2 cellular contexts compared by ENCODE assay signal in genomic region chr6:34979218-34979617, GRCh38.
TF ChIP-seq lines count a peak whose summit lies in the region.

No MANE protein-coding gene starts in this region.

TF ChIP-seq in SK-N-SH treated with all-trans-retinoic acid at 6 μM for 48 hours, 23 proteins besides CTCF, POLR2A, EP300 and RAD21 (continued from another document):
- TF ChIP-seq TSHZ2 (CRISPR knock-in tag; IDR thresholded peaks at IDR 0.05): no peak
- no peak for TF ChIP-seq ZC3H10 (CRISPR knock-in tag; IDR thresholded peaks at IDR 0.05)
- TF ChIP-seq GLIS3 (CRISPR knock-in tag; IDR thresholded peaks at IDR 0.05): no peak
- no peak for TF ChIP-seq TOX (CRISPR knock-in tag; IDR thresholded peaks at IDR 0.05; ENCODE audit: borderline replicate concordance)
- TF ChIP-seq TCF4 (CRISPR knock-in tag; IDR thresholded peaks at IDR 0.05; ENCODE audit: borderline replicate concordance): no peak

TF ChIP-seq in SK-N-SH, 30 proteins besides CTCF, POLR2A, EP300 and RAD21 (continued from another document):
- no peak for TF ChIP-seq PBX3 (IDR thresholded peaks at IDR 0.05)
- TF ChIP-seq MXI1 (IDR thresholded peaks at IDR 0.05; ENCODE audit: low read depth, low read length): no peak
- TF ChIP-seq RCOR1 (IDR thresholded peaks at IDR 0.05; ENCODE audit: low read length): no peak
- TF ChIP-seq SIN3A (IDR thresholded peaks at IDR 0.05; ENCODE audit: borderline replicate concordance, low read depth, low read length): no peak
- no peak for TF ChIP-seq YY1 (IDR thresholded peaks at IDR 0.05; ENCODE audit: low read depth)
- no peak for TF ChIP-seq TAF1 (IDR thresholded peaks at IDR 0.05; ENCODE audit: borderline replicate concordance, low read depth, low read length)
- TF ChIP-seq, protein P1, sequence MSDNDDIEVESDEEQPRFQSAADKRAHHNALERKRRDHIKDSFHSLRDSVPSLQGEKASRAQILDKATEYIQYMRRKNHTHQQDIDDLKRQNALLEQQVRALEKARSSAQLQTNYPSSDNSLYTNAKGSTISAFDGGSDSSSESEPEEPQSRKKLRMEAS (IDR thresholded peaks at IDR 0.05; ENCODE audit: low read depth): no peak
